8 cellular contexts compared by ENCODE assay signal in the genomic region with DNA sequence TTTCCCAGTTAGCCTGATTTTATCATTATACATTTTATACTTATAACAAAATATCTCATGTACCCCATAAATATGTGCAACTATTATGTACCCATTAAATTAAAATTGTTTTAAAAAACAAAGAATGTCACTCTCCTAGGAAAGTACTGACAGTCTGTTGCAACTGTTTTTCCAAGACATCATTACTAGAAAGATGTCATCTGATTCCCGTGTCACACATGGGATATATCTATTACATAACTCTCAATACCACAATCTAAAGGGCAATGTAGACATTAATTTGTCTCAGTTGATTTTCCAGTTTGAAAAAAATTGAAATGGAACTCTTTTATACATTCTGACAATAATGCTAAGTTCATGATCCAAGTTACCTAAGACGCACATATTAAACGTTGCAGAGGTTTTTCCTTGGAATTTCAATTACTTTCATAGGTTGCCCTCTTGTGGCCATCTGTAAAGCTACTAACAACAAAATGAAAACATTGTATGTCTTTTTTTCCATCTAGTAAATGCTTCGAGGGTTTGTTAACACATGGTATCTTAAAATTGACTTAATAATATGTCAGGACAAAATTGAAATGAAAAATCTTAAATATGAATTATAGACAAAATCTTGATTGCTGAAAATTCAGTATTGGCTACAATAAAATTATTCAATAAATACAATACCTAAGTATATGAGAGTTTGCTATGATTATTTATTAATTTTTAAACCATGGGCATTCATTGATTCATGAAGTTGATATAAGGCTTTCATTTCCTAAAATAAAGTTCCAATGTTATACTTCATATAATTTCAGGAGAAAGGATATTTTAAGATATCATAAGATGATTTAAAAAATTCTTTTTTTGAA.
A peak's percentile ranks its signal among the peaks of the same experiment; 100 is the strongest.
DNase-seq lines count a peak whose midpoint lies in the region; ATAC-seq and TF ChIP-seq lines count a peak whose summit lies in the region.

No MANE protein-coding gene starts in this region.

- CTCF ChIA-PET in BJ (lab: Yijun Ruan, JAX): interaction anchor here (0.6 to 1.9 kb wide), 3 partner anchors 8 to 176 kb away, joined by 3 to 6 read pairs (median 3); no protein-coding TSS in a partner anchor

- H3K9me3 ChIP-seq in NT2/D1 (ENCODE audit: insufficient read depth, low read length) (no peaks in the 10 kb centered on the region), endocrine pancreas (ENCODE audit: control insufficient read depth, low read length) (no peaks in the 10 kb centered on the region), osteoblast (ENCODE audit: low read depth, low read length) (no peaks in the 10 kb centered on the region)

- H3K4me3 ChIP-seq in BJ (ENCODE audit: low read depth, low read length) (no peak overlapping the region), NT2/D1 (ENCODE audit: insufficient read length, low read depth) (no peak overlapping the region), endocrine pancreas (ENCODE audit: control insufficient read depth, insufficient read depth, low read length) (peak overlapping the region; percentile 10), osteoblast (ENCODE audit: insufficient read depth, low read length) (no peak overlapping the region)

- no peak overlapping the region for H3K27ac ChIP-seq in osteoblast (ENCODE audit: low read depth, low read length)

- H3K4me2 ChIP-seq in osteoblast (ENCODE audit: insufficient read depth, low read length): peak overlapping the region; percentile 10

- TF ChIP-seq CTCF in BJ (IDR thresholded peaks at IDR 0.05; ENCODE audit: insufficient read depth, low read depth, low read length) (peak; percentile 63), osteoblast (IDR thresholded peaks at IDR 0.05; ENCODE audit: extremely low read depth, low read depth, low read length) (peak; percentile 67)

- no peak for ATAC-seq in HG02973 (IDR thresholded peaks at IDR 0.05; ENCODE audit: unreplicated experiment)
- ATAC-seq in HG03045 (IDR thresholded peaks at IDR 0.05; ENCODE audit: unreplicated experiment): no peak

- H3K27me3 ChIP-seq in BJ (ENCODE audit: control insufficient read depth, insufficient read depth, low read length) (no peaks in the 10 kb centered on the region), NT2/D1 (ENCODE audit: insufficient read depth, insufficient read length) (no peaks in the 10 kb centered on the region), endocrine pancreas (ENCODE audit: control insufficient read depth, insufficient read depth, low read length) (no peaks in the 10 kb centered on the region), osteoblast (ENCODE audit: insufficient read depth, low read length) (no peaks in the 10 kb centered on the region)

- no peaks in the 10 kb centered on the region for H3K79me2 ChIP-seq in osteoblast (ENCODE audit: insufficient read depth, low read length)

- no peaks in the 10 kb centered on the region for H4K20me1 ChIP-seq in osteoblast (ENCODE audit: insufficient read depth, low read length)

- no peak overlapping the region for H2AFZ ChIP-seq in osteoblast (ENCODE audit: low read length)

- H3K9ac ChIP-seq in NT2/D1 (ENCODE audit: insufficient read length, low read depth) (no peak overlapping the region), endocrine pancreas (ENCODE audit: control insufficient read depth, insufficient read depth, low read length) (no peak overlapping the region)

- POLR2A ChIA-PET in BJ (lab: Charles Lee): no interaction called here

- H3K36me3 ChIP-seq in BJ (ENCODE audit: control insufficient read depth, insufficient read depth, low read length): no peaks in the 10 kb centered on the region
- no peaks in the 10 kb centered on the region for H3K36me3 ChIP-seq in NT2/D1 (ENCODE audit: insufficient read depth, insufficient read length, low read length)
- H3K36me3 ChIP-seq in endocrine pancreas (ENCODE audit: control insufficient read depth, insufficient read depth, low read length): no peaks in the 10 kb centered on the region
- no peaks in the 10 kb centered on the region for H3K36me3 ChIP-seq in osteoblast (ENCODE audit: insufficient read depth, low read length)

- DNase-seq in BJ (ENCODE audit: low read depth) (no peak), HT-29 (ENCODE audit: low spot score) (peak; percentile 55), NT2/D1 (ENCODE audit: low read depth, low spot score) (peak; percentile 46), osteoblast (ENCODE audit: insufficient read length, low spot score, missing footprints) (no peak), HPDE6-E6E7 (ENCODE audit: extremely low spot score) (no peak)

- H3K4me1 ChIP-seq in NT2/D1 (ENCODE audit: insufficient read depth, insufficient read length) (no peaks in the 10 kb centered on the region), endocrine pancreas (ENCODE audit: control insufficient read depth, insufficient read depth, low read length) (no peaks in the 10 kb centered on the region), osteoblast (ENCODE audit: insufficient read depth, low read length) (no peaks in the 10 kb centered on the region)

Comparison
In these comparisons a context has a peak if more than half of its experiments do, and no peak if none do; other contexts are left out.
1. DNase-seq: peak in HT-29 (single experiment) and NT2/D1 (single experiment); none in BJ (single experiment), osteoblast (single experiment) and HPDE6-E6E7 (single experiment).